ENCODE assay signal across 13 cellular contexts in the genomic region with DNA sequence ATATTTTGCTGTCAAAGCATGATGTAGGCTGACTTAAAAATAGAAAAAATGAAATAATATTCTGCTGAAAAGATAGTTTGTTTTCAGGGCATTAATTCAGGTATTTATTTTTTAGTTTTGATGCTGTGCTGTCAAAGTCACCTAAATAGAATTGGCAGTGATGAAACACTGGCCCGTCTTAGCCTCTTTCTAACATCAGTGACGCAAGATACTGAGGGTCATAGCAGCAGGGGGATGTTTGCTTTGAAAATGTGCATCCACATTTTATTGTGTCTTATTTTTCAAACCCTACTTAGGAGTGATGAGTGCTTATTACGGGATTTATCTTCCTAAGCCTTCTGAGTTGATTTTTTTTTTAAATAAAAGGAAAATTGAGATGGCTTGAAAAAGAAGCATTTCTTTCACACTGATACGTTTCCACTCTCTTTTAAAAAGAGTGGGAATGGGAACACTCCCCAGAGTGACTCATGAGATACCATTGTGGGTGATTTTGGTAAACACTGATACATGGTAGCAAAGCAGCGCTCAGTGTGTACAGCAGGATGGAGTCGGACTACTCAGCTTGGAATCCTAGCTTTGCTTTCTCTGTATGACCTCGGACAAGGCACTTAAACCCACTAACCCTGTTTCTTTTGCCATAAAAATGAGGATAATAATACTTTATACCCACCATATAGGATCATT.
DNase-seq lines count a peak whose midpoint lies in the region; ATAC-seq and TF ChIP-seq lines count a peak whose summit lies in the region.
"Had no signal": no experiment of that assay in that cellular context is flagged by ENCODE, and none has a peak within 500 bp of the region (broad histone marks: within the 10 kb centered on the region; RNA-seq: fewer than 3 reads in every experiment).

No MANE protein-coding gene starts in this region.

- in situ Hi-C loops in brain microvascular endothelial cell (cut with HindIII; ENCODE audit: low pct_ligation_motif_present, low sequenced_read_pairs), result no loop called here

- no peaks in the 10 kb centered on the region for H3K9me3 ChIP-seq in testis
- H3K9me3 ChIP-seq: tibial artery had no signal

- TF ChIP-seq POLR2A in testis (IDR thresholded peaks at IDR 0.05), result no peak

- DNase-seq in HS-27A (ENCODE audit: low read depth), result peak; percentile 74
- peak; percentile 70 for DNase-seq in brain microvascular endothelial cell
- DNase-seq in left ventricle myocardium superior, result no peak
- peak; percentile 66 for DNase-seq in testis
- DNase-seq in T-helper 9 cell, result no peak
- DNase-seq in NCI-H2029 (lab: John Stamatoyannopoulos, UW), result no peak
- DNase-seq in activated CD4-positive, alpha-beta T cell treated with anti-CD3 and anti-CD28 coated beads, Interleukin-2, amount 50 U/mL, for 1 hour, result no peak
- DNase-seq: endodermal cell, NCI-H2171, tibial artery had no signal

- no peak overlapping the region for H3K27ac ChIP-seq in brain microvascular endothelial cell
- H3K27ac ChIP-seq in testis, result peak overlapping the region; percentile 34 to 62
- H3K27ac ChIP-seq: tibial artery had no signal

- H3K4me3 ChIP-seq in brain microvascular endothelial cell (ENCODE audit: low read depth, low read length), result no peak overlapping the region
- H3K4me3 ChIP-seq in testis, result no peak overlapping the region
- H3K4me3 ChIP-seq: skin epidermis, tibial artery had no signal

- intact Hi-C loops in left ventricle myocardium superior (cut with micrococcal nuclease) (no loop called here), testis (cut with DNase I; ENCODE audit: low total_unique reads) (no loop called here)

- ATAC-seq in left ventricle myocardium superior (peak; percentile 79), HG03159 (IDR thresholded peaks at IDR 0.05; ENCODE audit: unreplicated experiment) (no peak)
- ATAC-seq: Panc1 had no signal

- peaks cover 10% of the 10 kb centered on the region for H3K4me1 ChIP-seq in testis
- H3K4me1 ChIP-seq: tibial artery had no signal

- TF ChIP-seq CTCF in brain microvascular endothelial cell (IDR thresholded peaks at IDR 0.05; ENCODE audit: low read depth, low read length, missing control alignments) (no peak), testis (IDR thresholded peaks at IDR 0.05) (no peak)

- H3K27me3 ChIP-seq in brain microvascular endothelial cell (replicated peaks) (no peaks in the 10 kb centered on the region), testis (no peaks in the 10 kb centered on the region)
- H3K27me3 ChIP-seq: tibial artery had no signal

- WGBS in testis, 2 donors, result 55 to 71% methylated on average over 7 of the region's 7 CpGs

- no peaks in the 10 kb centered on the region for H3K36me3 ChIP-seq in brain microvascular endothelial cell (replicated peaks)
- no peaks in the 10 kb centered on the region for H3K36me3 ChIP-seq in testis (ENCODE audit: low read depth, missing control alignments)
- H3K36me3 ChIP-seq: tibial artery had no signal

Comparison
In these comparisons a context has a peak if more than half of its experiments do, and no peak if none do; other contexts are left out.
1. DNase-seq: peak in HS-27A (single experiment), brain microvascular endothelial cell (single experiment) and testis (single experiment); none in left ventricle myocardium superior (single experiment), T-helper 9 cell (single experiment), NCI-H2029 (single experiment) and activated CD4-positive, alpha-beta T cell treated with anti-CD3 and anti-CD28 coated beads, Interleukin-2, amount 50 U/mL, for 1 hour (single experiment).